ENCODE assay signal across 8 cellular contexts in genomic region chr15:28123408-28124023, GRCh38. TPM values are rescaled to one million over a fixed set of nuclear protein-coding genes. Genes with fewer than 3 reads are reported as not detected.
DNase-seq lines count a peak whose midpoint lies in the region; ATAC-seq, FAIRE-seq and TF ChIP-seq lines count a peak whose summit lies in the region.

No MANE protein-coding gene starts in this region.

- no peak overlapping the region for H3K4me3 Mint-ChIP-seq in activated naive CD8-positive, alpha-beta T cell treated with anti-CD3 and anti-CD28 coated beads, Interleukin-2, amount 10 ng/mL, durations not matched to agents 7 days and 5 days

- TF ChIP-seq RAD21 in A549 (conservative IDR thresholded peaks at IDR 0.05 in 1 of 2, IDR thresholded peaks at IDR 0.05 in 1 of 2) (peak; percentile 62 to 68), Ishikawa (IDR thresholded peaks at IDR 0.05; ENCODE audit: low read depth) (peak; percentile 63)

- in situ Hi-C loops in GM13977 (cut with MboI; ENCODE audit: low pct_unique_long_range_greater_than_20kb, low sequenced_read_pairs, unreplicated experiment), result no loop called here

- no peak for TF ChIP-seq EP300 in A549 (IDR thresholded peaks at IDR 0.05)
- TF ChIP-seq EP300 in Ishikawa (IDR thresholded peaks at IDR 0.05; ENCODE audit: borderline replicate concordance), result no peak

- peak; percentile 95 to 96 for ATAC-seq in A549
- peak; percentile 56 for ATAC-seq in activated naive CD8-positive, alpha-beta T cell treated with anti-CD3 and anti-CD28 coated beads, Interleukin-2, amount 10 ng/mL, durations not matched to agents 7 days and 5 days (ENCODE audit: low read depth)
- ATAC-seq in pancreas, result peak; percentile 91 to 98 (median 95)
- ATAC-seq in GM21717 (IDR thresholded peaks at IDR 0.05; ENCODE audit: unreplicated experiment), result no peak

- peak; percentile 69 for TF ChIP-seq CTCF in A549 (IDR thresholded peaks at IDR 0.05)
- peak; percentile 60 for TF ChIP-seq CTCF in GM13977 (IDR thresholded peaks at IDR 0.05; ENCODE audit: extremely low read depth, insufficient read depth, missing control alignments)
- TF ChIP-seq CTCF in Peyer's patch (IDR thresholded peaks at IDR 0.05), result peak in 4 of 6 experiments; percentile 60 to 69 (median 66)
- TF ChIP-seq CTCF in pancreas (IDR thresholded peaks at IDR 0.05), result peak; percentile 35 to 58 (median 50)

- no peak overlapping the region for H3K27ac Mint-ChIP-seq in activated naive CD8-positive, alpha-beta T cell treated with anti-CD3 and anti-CD28 coated beads, Interleukin-2, amount 10 ng/mL, durations not matched to agents 7 days and 5 days

- DNase-seq in A549 (ENCODE audit: low read depth in 1 of 2, low spot score in 1 of 2) (peak; percentile 81 to 83), GM13977 (ENCODE audit: low spot score) (peak; percentile 72), Peyer's patch (peak; percentile 58 to 81 (median 72)), head of caudate nucleus (peak; percentile 41 to 88 (median 69)), pancreas (peak; percentile 76 to 89 (median 80))
- DNase-seq in activated naive CD8-positive, alpha-beta T cell treated with anti-CD3 and anti-CD28 coated beads, Interleukin-2, amount 10 ng/mL, durations not matched to agents 7 days and 5 days, result peak; percentile 51

- intact Hi-C loops in head of caudate nucleus (cut with DNase I) (no loop called here), pancreas (cut with DNase I) (no loop called here)

- POLR2A ChIA-PET in A549 (lab: Yijun Ruan, JAX), result no interaction called here
- POLR2A ChIA-PET in activated naive CD8-positive, alpha-beta T cell treated with anti-CD3 and anti-CD28 coated beads, Interleukin-2, amount 10 ng/mL, durations not matched to agents 7 days and 5 days (lab: Charles Lee), result no interaction called here

- no peaks in the 10 kb centered on the region for H3K4me1 ChIP-seq in A549
- no peaks in the 10 kb centered on the region for H3K4me1 ChIP-seq in Peyer's patch
- no peaks in the 10 kb centered on the region for H3K4me1 ChIP-seq in pancreas

- H3K4me3 ChIP-seq in A549, result no peak overlapping the region
- no peak overlapping the region for H3K4me3 ChIP-seq in Peyer's patch
- H3K4me3 ChIP-seq in pancreas, result no peak overlapping the region

- H3K9me3 Mint-ChIP-seq in activated naive CD8-positive, alpha-beta T cell treated with anti-CD3 and anti-CD28 coated beads, Interleukin-2, amount 10 ng/mL, durations not matched to agents 7 days and 5 days, result no peaks in the 10 kb centered on the region

- 30% methylated on average over 6 of the region's 6 CpGs for WGBS in A549 (ENCODE audit: missing lambda C conversion rate)
- WGBS in pancreas, 2 donors, result 20 to 22% methylated on average over 6 of the region's 6 CpGs

- H3K27me3 ChIP-seq in Peyer's patch, result no peaks in the 10 kb centered on the region
- no peaks in the 10 kb centered on the region for H3K27me3 ChIP-seq in pancreas

- H3K4me2 ChIP-seq in A549, result no peak overlapping the region

- H3K9me3 ChIP-seq in A549, result no peaks in the 10 kb centered on the region
- no peaks in the 10 kb centered on the region for H3K9me3 ChIP-seq in Peyer's patch
- H3K9me3 ChIP-seq in pancreas, result no peaks in the 10 kb centered on the region

- TF ChIP-seq POLR2A in A549 (IDR thresholded peaks at IDR 0.05; ENCODE audit: low read length) (no peak), Peyer's patch (IDR thresholded peaks at IDR 0.05) (no peak)

- peaks cover 0 to 80% (median 0%) of the 10 kb centered on the region in 3 donors for H3K36me3 ChIP-seq in Peyer's patch
- peaks cover 0 to 13% (median 6%) of the 10 kb centered on the region in 3 donors for H3K36me3 ChIP-seq in pancreas

- CTCF ChIA-PET in A549 (lab: Yijun Ruan, JAX), result interaction anchor here (0.6 to 7.0 kb wide), 17 partner anchors 9 to 1235 kb away, joined by 3 to 48 read pairs (median 3); partner anchors contain the start of gene OCA2

- no peaks in the 10 kb centered on the region for H3K27me3 Mint-ChIP-seq in activated naive CD8-positive, alpha-beta T cell treated with anti-CD3 and anti-CD28 coated beads, Interleukin-2, amount 10 ng/mL, durations not matched to agents 7 days and 5 days

- H3K36me3 Mint-ChIP-seq in activated naive CD8-positive, alpha-beta T cell treated with anti-CD3 and anti-CD28 coated beads, Interleukin-2, amount 10 ng/mL, durations not matched to agents 7 days and 5 days, result peaks cover 3% of the 10 kb centered on the region

- H3K27ac ChIP-seq in A549 (no peak overlapping the region), Peyer's patch (no peak overlapping the region), pancreas (no peak overlapping the region)

- FAIRE-seq in A549 (lab: Jason Lieb, UNC), result peak; percentile 67
- FAIRE-seq in pancreas (lab: Jason Lieb, UNC), result no peak

- H3K4me1 Mint-ChIP-seq in activated naive CD8-positive, alpha-beta T cell treated with anti-CD3 and anti-CD28 coated beads, Interleukin-2, amount 10 ng/mL, durations not matched to agents 7 days and 5 days, result peaks cover 1% of the 10 kb centered on the region

TF ChIP-seq in A549, 52 proteins besides CTCF, POLR2A, EP300 and RAD21:
- TF ChIP-seq ATOH8 (CRISPR knock-in tag; IDR thresholded peaks at IDR 0.05; ENCODE audit: low read depth) (no peak), FOSL2 (IDR thresholded peaks at IDR 0.05) (no peak), FOSL2 (CRISPR knock-in tag; IDR thresholded peaks at IDR 0.05) (no peak), RARB (CRISPR knock-in tag; IDR thresholded peaks at IDR 0.05) (no peak), SMC3 (IDR thresholded peaks at IDR 0.05) (peak; percentile 75)

TF ChIP-seq in Ishikawa, 13 proteins besides CTCF, POLR2A, EP300 and RAD21:
- TF ChIP-seq, protein P1, sequence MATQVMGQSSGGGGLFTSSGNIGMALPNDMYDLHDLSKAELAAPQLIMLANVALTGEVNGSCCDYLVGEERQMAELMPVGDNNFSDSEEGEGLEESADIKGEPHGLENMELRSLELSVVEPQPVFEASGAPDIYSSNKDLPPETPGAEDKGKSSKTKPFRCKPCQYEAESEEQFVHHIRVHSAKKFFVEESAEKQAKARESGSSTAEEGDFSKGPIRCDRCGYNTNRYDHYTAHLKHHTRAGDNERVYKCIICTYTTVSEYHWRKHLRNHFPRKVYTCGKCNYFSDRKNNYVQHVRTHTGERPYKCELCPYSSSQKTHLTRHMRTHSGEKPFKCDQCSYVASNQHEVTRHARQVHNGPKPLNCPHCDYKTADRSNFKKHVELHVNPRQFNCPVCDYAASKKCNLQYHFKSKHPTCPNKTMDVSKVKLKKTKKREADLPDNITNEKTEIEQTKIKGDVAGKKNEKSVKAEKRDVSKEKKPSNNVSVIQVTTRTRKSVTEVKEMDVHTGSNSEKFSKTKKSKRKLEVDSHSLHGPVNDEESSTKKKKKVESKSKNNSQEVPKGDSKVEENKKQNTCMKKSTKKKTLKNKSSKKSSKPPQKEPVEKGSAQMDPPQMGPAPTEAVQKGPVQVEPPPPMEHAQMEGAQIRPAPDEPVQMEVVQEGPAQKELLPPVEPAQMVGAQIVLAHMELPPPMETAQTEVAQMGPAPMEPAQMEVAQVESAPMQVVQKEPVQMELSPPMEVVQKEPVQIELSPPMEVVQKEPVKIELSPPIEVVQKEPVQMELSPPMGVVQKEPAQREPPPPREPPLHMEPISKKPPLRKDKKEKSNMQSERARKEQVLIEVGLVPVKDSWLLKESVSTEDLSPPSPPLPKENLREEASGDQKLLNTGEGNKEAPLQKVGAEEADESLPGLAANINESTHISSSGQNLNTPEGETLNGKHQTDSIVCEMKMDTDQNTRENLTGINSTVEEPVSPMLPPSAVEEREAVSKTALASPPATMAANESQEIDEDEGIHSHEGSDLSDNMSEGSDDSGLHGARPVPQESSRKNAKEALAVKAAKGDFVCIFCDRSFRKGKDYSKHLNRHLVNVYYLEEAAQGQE (IDR thresholded peaks at IDR 0.05; ENCODE audit: low read depth), result no peak
- TF ChIP-seq TEAD4 (IDR thresholded peaks at IDR 0.05), result no peak
- no peak for TF ChIP-seq NFIC (IDR thresholded peaks at IDR 0.05)
- no peak for TF ChIP-seq YY1 (IDR thresholded peaks at IDR 0.05; ENCODE audit: low read depth)
- no peak for TF ChIP-seq CREB1 (IDR thresholded peaks at IDR 0.05; ENCODE audit: low read depth)
- TF ChIP-seq FOXM1 (IDR thresholded peaks at IDR 0.05; ENCODE audit: borderline replicate concordance, low read depth), result no peak
- TF ChIP-seq EGR1 (IDR thresholded peaks at IDR 0.05), result no peak

RNA-seq across cellular contexts. Expression of gene OCA2, which starts 24.4 kb away (rescaled TPM):
- 0.25 and 0.34 TPM in 2 replicates for polyA plus RNA-seq in A549 (2011; rRNA removed)
- polyA plus RNA-seq in A549 (2012; cell fraction: cytosol; rRNA removed), result 0.33 and 0.36 TPM in 2 replicates
- 0.50 and 0.54 TPM in 2 replicates for polyA plus RNA-seq in A549 (2012; cell fraction: nucleus; rRNA removed)
- polyA plus RNA-seq in A549 (2017; fragmentation: RNase III; extraction: RNeasy Plus Mini Kit Qiagen cat#74134 plus additional on column Dnase treatment), result 0.16 to 0.21 TPM (median 0.17 TPM) in 3 replicates
- polyA minus RNA-seq in A549 (2011; rRNA and poly(A)+ RNA removed), result 0.49 and 0.87 TPM in 2 replicates
- 1 to 10 TPM in 2 of 4 donors, not detected in 2; 1.4 to 3.0 TPM for total RNA-seq in Peyer's patch
- total RNA-seq in activated naive CD8-positive, alpha-beta T cell treated with anti-CD3 and anti-CD28 coated beads, Interleukin-2, amount 10 ng/mL, durations not matched to agents 7 days and 5 days, result not detected
- total RNA-seq in pancreas, result under 1 TPM in 3 of 6 donors, not detected in 3; 0.12 to 0.31 (median 0.12) TPM
- under 1 TPM in 1 of 2 donors, not detected in 1; 0.23 TPM for polyA plus RNA-seq in pancreas
